2 cellular contexts compared by ENCODE assay signal in genomic region chr1:16787711-16788110, GRCh38. TPM values are rescaled to one million over a fixed set of nuclear protein-coding genes. Genes with fewer than 3 reads are reported as not detected.
"Had no signal": no experiment of that assay in that cellular context is flagged by ENCODE, and none has a peak within 500 bp of the region (broad histone marks: within the 10 kb centered on the region; RNA-seq: fewer than 3 reads in every experiment).

No MANE protein-coding gene starts in this region.

RNA-seq across cellular contexts. Expression of gene RNU1-4, which starts 47.4 kb away (rescaled TPM):
- total RNA-seq: LHCN-M2, M059J had no signal
